In the genomic region with DNA sequence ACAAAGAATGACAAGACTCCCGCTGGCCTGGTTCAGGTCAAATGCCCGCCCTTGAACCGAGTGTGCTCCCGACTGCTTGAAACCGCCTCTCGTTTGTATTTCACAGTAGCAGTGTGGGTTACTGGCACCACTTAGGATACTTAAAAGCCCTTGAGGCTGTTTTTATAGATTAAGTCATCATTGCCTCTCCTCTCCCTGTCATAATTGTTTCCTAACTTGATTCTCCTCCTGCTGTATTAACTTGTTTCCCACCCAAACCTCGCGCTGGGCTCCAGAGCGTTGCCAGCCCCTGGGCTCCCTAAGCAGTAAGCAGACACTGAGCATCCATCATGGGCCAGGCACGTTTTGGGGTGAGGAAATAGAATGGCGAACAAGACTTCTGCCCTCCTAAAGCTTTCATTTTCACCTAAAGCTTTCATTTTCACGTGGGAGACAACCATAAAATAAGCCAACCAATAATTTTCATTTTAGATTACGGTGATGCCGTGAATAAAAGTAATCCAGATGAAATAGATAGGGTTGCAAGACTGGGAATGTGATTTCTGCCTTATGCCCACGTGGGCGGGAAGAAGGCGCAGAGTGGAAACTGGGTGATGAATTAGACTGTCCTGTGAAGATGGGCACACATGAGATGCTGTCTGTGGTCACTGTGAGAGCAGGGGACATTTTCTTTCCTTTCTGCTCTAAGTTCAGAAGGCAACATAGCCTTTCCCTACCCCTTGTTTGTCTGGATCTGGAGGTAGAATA, we compare ENCODE assay signal across 1 cellular context.
TF ChIP-seq lines count a peak whose summit lies in the region.

No MANE protein-coding gene starts in this region.

TF ChIP-seq in SK-N-SH, 30 proteins besides CTCF, POLR2A, EP300 and RAD21 (continued from another document):
- TF ChIP-seq, protein P1, sequence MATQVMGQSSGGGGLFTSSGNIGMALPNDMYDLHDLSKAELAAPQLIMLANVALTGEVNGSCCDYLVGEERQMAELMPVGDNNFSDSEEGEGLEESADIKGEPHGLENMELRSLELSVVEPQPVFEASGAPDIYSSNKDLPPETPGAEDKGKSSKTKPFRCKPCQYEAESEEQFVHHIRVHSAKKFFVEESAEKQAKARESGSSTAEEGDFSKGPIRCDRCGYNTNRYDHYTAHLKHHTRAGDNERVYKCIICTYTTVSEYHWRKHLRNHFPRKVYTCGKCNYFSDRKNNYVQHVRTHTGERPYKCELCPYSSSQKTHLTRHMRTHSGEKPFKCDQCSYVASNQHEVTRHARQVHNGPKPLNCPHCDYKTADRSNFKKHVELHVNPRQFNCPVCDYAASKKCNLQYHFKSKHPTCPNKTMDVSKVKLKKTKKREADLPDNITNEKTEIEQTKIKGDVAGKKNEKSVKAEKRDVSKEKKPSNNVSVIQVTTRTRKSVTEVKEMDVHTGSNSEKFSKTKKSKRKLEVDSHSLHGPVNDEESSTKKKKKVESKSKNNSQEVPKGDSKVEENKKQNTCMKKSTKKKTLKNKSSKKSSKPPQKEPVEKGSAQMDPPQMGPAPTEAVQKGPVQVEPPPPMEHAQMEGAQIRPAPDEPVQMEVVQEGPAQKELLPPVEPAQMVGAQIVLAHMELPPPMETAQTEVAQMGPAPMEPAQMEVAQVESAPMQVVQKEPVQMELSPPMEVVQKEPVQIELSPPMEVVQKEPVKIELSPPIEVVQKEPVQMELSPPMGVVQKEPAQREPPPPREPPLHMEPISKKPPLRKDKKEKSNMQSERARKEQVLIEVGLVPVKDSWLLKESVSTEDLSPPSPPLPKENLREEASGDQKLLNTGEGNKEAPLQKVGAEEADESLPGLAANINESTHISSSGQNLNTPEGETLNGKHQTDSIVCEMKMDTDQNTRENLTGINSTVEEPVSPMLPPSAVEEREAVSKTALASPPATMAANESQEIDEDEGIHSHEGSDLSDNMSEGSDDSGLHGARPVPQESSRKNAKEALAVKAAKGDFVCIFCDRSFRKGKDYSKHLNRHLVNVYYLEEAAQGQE (IDR thresholded peaks at IDR 0.05; ENCODE audit: low read depth, low read length), result no peak
- TF ChIP-seq RCOR1 (IDR thresholded peaks at IDR 0.05; ENCODE audit: low read length) (no peak; the same call in 1 of the 2 replicates), NFIC (IDR thresholded peaks at IDR 0.05; ENCODE audit: borderline replicate concordance) (no peak), SIN3A (IDR thresholded peaks at IDR 0.05; ENCODE audit: borderline replicate concordance, low read depth, low read length) (no peak), TAF1 (IDR thresholded peaks at IDR 0.05; ENCODE audit: borderline replicate concordance, low read depth, low read length) (no peak)
